ENCODE assay signal across 8 cellular contexts in genomic region chr1:11806307-11806936, GRCh38. TPM values are rescaled to one million over a fixed set of nuclear protein-coding genes. Genes with fewer than 3 reads are reported as not detected.
DNase-seq lines count a peak whose midpoint lies in the region; ATAC-seq and TF ChIP-seq lines count a peak whose summit lies in the region.

No MANE protein-coding gene starts in this region.

- H3K9ac ChIP-seq in OCI-LY3 (ENCODE audit: low read length), result peak overlapping the region; percentile 87

- H2AFZ ChIP-seq in OCI-LY3 (ENCODE audit: low read depth, low read length), result 0 out of 2 replicates have a peak overlapping the region, but pooled peaks have one; percentile 62

- DNase-seq in AG08396 (ENCODE audit: low spot score) (peak; percentile 48), dedifferentiated amniotic fluid mesenchymal stem cell (ENCODE audit: extremely low spot score) (peak; percentile 43), lung microvascular endothelial cell (ENCODE audit: low read depth in 2 of 2) (peak; percentile 35 to 52), tibial artery (peak in 1 of 2 donors; percentile 66), NCI-H2171 treated with DMSO at 0.1 percent for 48 hours (lab: John Stamatoyannopoulos, UW) (no peak)

- no peak for TF ChIP-seq CTCF in OCI-LY3 (IDR thresholded peaks at IDR 0.05; ENCODE audit: low read depth, low read length)
- no peak for TF ChIP-seq CTCF in tibial artery (IDR thresholded peaks at IDR 0.05)

- peaks cover 21% of the 10 kb centered on the region for H3K79me2 ChIP-seq in OCI-LY3 (ENCODE audit: low read length)

- H3K9me3 ChIP-seq in OCI-LY3 (ENCODE audit: insufficient read depth, low read length) (no peaks in the 10 kb centered on the region), tibial artery (no peaks in the 10 kb centered on the region)

- H3K36me3 ChIP-seq in OCI-LY3 (replicated peaks; ENCODE audit: low read depth, low read length), result peaks cover 14% of the 10 kb centered on the region
- H3K36me3 ChIP-seq in tibial artery, result peaks cover 0 to 26% (median 7%) of the 10 kb centered on the region in 3 donors

- H3K27ac ChIP-seq in OCI-LY3 (ENCODE audit: low read length) (peak overlapping the region; percentile 61), tibial artery (peak overlapping the region; percentile 97)

- peak; percentile 41 for ATAC-seq in GM18505 (IDR thresholded peaks at IDR 0.05; ENCODE audit: unreplicated experiment)
- ATAC-seq in HG02884 (IDR thresholded peaks at IDR 0.05; ENCODE audit: unreplicated experiment), result peak; percentile 32

- H3K27me3 ChIP-seq in OCI-LY3 (ENCODE audit: low read depth, low read length) (no peaks in the 10 kb centered on the region), tibial artery (no peaks in the 10 kb centered on the region)

- H3K4me2 ChIP-seq in OCI-LY3 (ENCODE audit: low read length), result peak overlapping the region; percentile 91

- no peaks in the 10 kb centered on the region for H4K20me1 ChIP-seq in OCI-LY3 (ENCODE audit: insufficient read depth, low read length)

- no peak for TF ChIP-seq POLR2A in GM18505 (IDR thresholded peaks at IDR 0.05; ENCODE audit: borderline replicate concordance, extremely low read depth, insufficient read depth, insufficient read length)

- H3K4me3 ChIP-seq in OCI-LY3 (ENCODE audit: low read length) (peak overlapping the region; percentile 98), tibial artery (peak overlapping the region; percentile 72 to 74)

- intact Hi-C loops in tibial artery (cut with DNase I; ENCODE audit: low total_unique reads), result loop anchor here (5.0 to 10.0 kb wide), 2 partner anchors 69 to 152 kb away; partner anchors contain the start of genes AGTRAP, FBXO2 and FBXO44

- peaks cover 21% of the 10 kb centered on the region for H3K4me1 ChIP-seq in OCI-LY3 (ENCODE audit: low read length)
- H3K4me1 ChIP-seq in tibial artery, result peaks cover 0 to 67% (median 45%) of the 10 kb centered on the region in 4 donors

RNA-seq across cellular contexts. Expression of gene CLCN6, which starts 0.4 kb away (rescaled TPM):
- total RNA-seq in lung microvascular endothelial cell, result 5.2 and 7.5 TPM in 2 replicates

RNA-seq across cellular contexts. Expression of gene MTHFR, which starts 0.7 kb away (rescaled TPM):
- total RNA-seq in lung microvascular endothelial cell, result 25.9 and 35.5 TPM in 2 replicates

RNA-seq across cellular contexts. Expression of gene NPPA, which starts 41.2 kb away (rescaled TPM):
- 0.60 TPM in 1 of 2 replicates, not detected in the other for total RNA-seq in lung microvascular endothelial cell

RNA-seq across cellular contexts. Expression of gene C1orf167, which starts 44.4 kb away (rescaled TPM):
- 0.22 and 0.40 TPM in 2 replicates for total RNA-seq in lung microvascular endothelial cell

RNA-seq across cellular contexts. Expression of gene NPPB, which starts 52.3 kb away (rescaled TPM):
- total RNA-seq in lung microvascular endothelial cell, result not detected in 2 replicates
